ENCODE assay signal across 30 cellular contexts in genomic region chr5:86403190-86403589, GRCh38.
"Had no signal": no experiment of that assay in that cellular context is flagged by ENCODE, and none has a peak within 500 bp of the region (broad histone marks: within the 10 kb centered on the region; RNA-seq: fewer than 3 reads in every experiment).

No MANE protein-coding gene starts in this region.

- ATAC-seq: natural killer cell; psoas muscle; right cardiac atrium; sciatic nerve; stimulated activated naive B cell treated with anti-CD40 and anti-IgM and Interleukin-4, amounts not matched to agents 10 μg/mL and 1 μg/mL and 100 μg/mL, for 72 hours had no signal

- DNase-seq: natural killer cell; occipital lobe; ovary; posterior cingulate gyrus; psoas muscle; right cardiac atrium; spleen; stimulated activated CD4-positive, alpha-beta T cell treated with anti-CD3 and anti-CD28 coated beads, Interleukin-12 subunit alpha, Interleukin-12 subunit beta, amount 100 ng/mL, for 4 hours; stimulated activated CD4-positive, alpha-beta T cell treated with anti-CD3 and anti-CD28 coated beads, Interleukin-1b, Interleukin-23, amount 100 ng/mL, for 48 hours; stimulated activated CD4-positive, alpha-beta T cell treated with anti-CD3 and anti-CD28 coated beads, Interleukin-4, amount 100 ng/mL, for 1 hour; stimulated activated CD4-positive, alpha-beta T cell treated with anti-CD3 and anti-CD28 coated beads, Interleukin-4, amount 100 ng/mL, for 4 hours; stimulated activated CD8-positive, alpha-beta memory T cell treated with anti-CD3 and anti-CD28 coated beads, Interleukin-4, amount 100 ng/mL, for 48 hours; stimulated activated naive B cell treated with anti-CD40 and anti-IgM and Interleukin-4, amounts not matched to agents 10 μg/mL and 1 μg/mL and 100 μg/mL, for 72 hours; stimulated activated naive CD4-positive, alpha-beta T cell treated with Interleukin-2 at 50 U/mL for 16 hours; stomach; thyroid gland; trophoblast cell; upper lobe of left lung had no signal

- H3K4me2 ChIP-seq: neural progenitor cell, smooth muscle cell had no signal

- H3K4me1 ChIP-seq: neural progenitor cell, parathyroid adenoma, psoas muscle, spleen, stomach, thyroid gland, tibial nerve, upper lobe of left lung, vagina had no signal

- H3K9me3 ChIP-seq: ovary, psoas muscle, spleen, stomach, thoracic aorta, thyroid gland, tibial nerve, upper lobe of left lung, vagina had no signal

- H3K36me3 ChIP-seq: neural progenitor cell, ovary, spleen, stomach, thoracic aorta, thyroid gland, tibial nerve, upper lobe of left lung, vagina had no signal

- H2AFZ ChIP-seq: neural progenitor cell, parathyroid adenoma had no signal

- H3K4me3 Mint-ChIP-seq: natural killer cell; nephron; neural progenitor cell; stimulated activated naive B cell treated with anti-CD40 and anti-IgM and Interleukin-4, amounts not matched to agents 10 μg/mL and 1 μg/mL and 100 μg/mL, for 72 hours; stimulated activated naive CD8-positive, alpha-beta T cell treated with anti-CD3 and anti-CD28 coated beads, Interleukin-15, Interleukin-2, amounts not matched to agents 100 ng/mL and 50 ng/mL, for 24 hours had no signal

- H3K9me3 Mint-ChIP-seq: nephron; neural progenitor cell; stimulated activated naive CD8-positive, alpha-beta T cell treated with anti-CD3 and anti-CD28 coated beads, Interleukin-15, Interleukin-2, amounts not matched to agents 100 ng/mL and 50 ng/mL, for 24 hours had no signal

- H3K36me3 Mint-ChIP-seq: natural killer cell; neural progenitor cell; stimulated activated naive B cell treated with anti-CD40 and anti-IgM and Interleukin-4, amounts not matched to agents 10 μg/mL and 1 μg/mL and 100 μg/mL, for 72 hours had no signal

- H3K4me3 ChIP-seq: neural progenitor cell, ovary, psoas muscle, skin epidermis, smooth muscle cell, spleen, stomach, thoracic aorta, thyroid gland, tibial nerve, upper lobe of left lung, vagina had no signal

- H3K79me2 ChIP-seq: parathyroid adenoma had no signal

- H3K27me3 Mint-ChIP-seq: progenitor cell of endocrine pancreas; stimulated activated naive B cell treated with anti-CD40 and anti-IgM and Interleukin-4, amounts not matched to agents 10 μg/mL and 1 μg/mL and 100 μg/mL, for 72 hours; stimulated activated naive CD8-positive, alpha-beta T cell treated with anti-CD3 and anti-CD28 coated beads, Interleukin-15, Interleukin-2, amounts not matched to agents 100 ng/mL and 50 ng/mL, for 24 hours had no signal

- H3K27me3 ChIP-seq: neural progenitor cell, ovary, spleen, stomach, thyroid gland, tibial nerve, upper lobe of left lung, vagina had no signal

- H3K4me1 Mint-ChIP-seq: natural killer cell; nephron; neural progenitor cell; stimulated activated naive B cell treated with anti-CD40 and anti-IgM and Interleukin-4, amounts not matched to agents 10 μg/mL and 1 μg/mL and 100 μg/mL, for 72 hours had no signal

- H3K9ac ChIP-seq: neural progenitor cell, parathyroid adenoma had no signal

- FAIRE-seq: urothelium cell line had no signal

- H3K27ac ChIP-seq: neural progenitor cell, ovary, parathyroid adenoma, psoas muscle, skin epidermis, spleen, stomach, thoracic aorta, thyroid gland, tibial nerve, upper lobe of left lung, vagina had no signal

- H3K27ac Mint-ChIP-seq: natural killer cell; nephron; neural progenitor cell; progenitor cell of endocrine pancreas; stimulated activated naive B cell treated with anti-CD40 and anti-IgM and Interleukin-4, amounts not matched to agents 10 μg/mL and 1 μg/mL and 100 μg/mL, for 72 hours; stimulated activated naive CD8-positive, alpha-beta T cell treated with anti-CD3 and anti-CD28 coated beads, Interleukin-15, Interleukin-2, amounts not matched to agents 100 ng/mL and 50 ng/mL, for 24 hours had no signal
